Comparison of ENCODE assay signal across 23 cellular contexts in the genomic region with DNA sequence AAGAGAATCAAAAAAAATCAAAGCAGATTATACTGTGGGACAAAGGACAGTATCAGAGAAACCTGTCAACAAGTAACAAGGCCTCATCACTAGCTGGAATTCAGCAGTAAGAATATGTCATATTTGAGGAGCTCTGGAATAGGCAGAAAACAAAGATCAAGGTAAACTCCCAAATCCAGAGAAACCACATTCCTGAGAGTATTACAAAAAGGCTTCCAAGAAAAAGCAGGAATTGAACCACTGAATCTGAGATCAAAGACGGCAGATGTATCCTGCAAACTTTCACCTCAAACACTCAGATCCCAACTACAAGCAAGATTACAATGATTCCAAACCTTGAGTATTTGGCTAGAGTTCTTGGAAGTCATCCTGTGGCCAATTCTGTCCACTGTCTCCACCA. TPM values are rescaled to one million over a fixed set of nuclear protein-coding genes. Genes with fewer than 3 reads are reported as not detected.
DNase-seq lines count a peak whose midpoint lies in the region; ATAC-seq and TF ChIP-seq lines count a peak whose summit lies in the region.
"Had no signal": no experiment of that assay in that cellular context is flagged by ENCODE, and none has a peak within 500 bp of the region (broad histone marks: within the 10 kb centered on the region; RNA-seq: fewer than 3 reads in every experiment).

No MANE protein-coding gene starts in this region.

- BruUV-seq in Caco-2 (replicated peaks; lab: Mats Ljungman, UMichigan) = no TSS peak

- TF ChIP-seq CTCF in Caco-2 (IDR thresholded peaks at IDR 0.05; ENCODE audit: insufficient read depth in 1 of 2, low read depth in 1 of 2, low read length in 1 of 2, severe bottlenecking in 1 of 2, unreplicated experiment in 1 of 2) = no peak

- DNase-seq in activated T-cell treated with anti-CD3 and anti-CD28 coated beads, Interleukin-2, amount 50 U/mL, for 24 hours = no peak
- DNase-seq in activated T-cell treated with anti-CD3 and anti-CD28 coated beads, Interleukin-2, amount 50 U/mL, for 4 hours = no peak
- DNase-seq in Caco-2 = peak in 1 of 2 experiments; percentile 67
- no peak for DNase-seq in naive thymus-derived CD4-positive, alpha-beta T cell
- no peak for DNase-seq in SHP77 treated with DMSO at 0.1 percent for 48 hours (lab: John Stamatoyannopoulos, UW)
- no peak for DNase-seq in NCI-H2029 treated with DMSO at 0.1 percent for 48 hours (lab: John Stamatoyannopoulos, UW)
- DNase-seq: activated effector memory CD4-positive, alpha-beta T cell treated with Interleukin-2 at 50 U/mL for 16 hours; anterior cingulate cortex; EL; left ventricle myocardium inferior; NCI-H1092; NCI-H1930; NCI-H2227 treated with DMSO at 0.1 percent for 48 hours; nephron progenitor cell; pancreas; thyroid gland; WERI-Rb-1 had no signal

- peaks cover 3% of the 10 kb centered on the region for H3K9me3 Mint-ChIP-seq in activated T-cell treated with anti-CD3 and anti-CD28 coated beads, Interleukin-2, amount 50 U/mL, for 24 hours
- H3K9me3 Mint-ChIP-seq in activated T-cell treated with anti-CD3 and anti-CD28 coated beads, Interleukin-2, amount 50 U/mL, for 4 hours = no peaks in the 10 kb centered on the region
- no peaks in the 10 kb centered on the region for H3K9me3 Mint-ChIP-seq in Caco-2 (ENCODE audit: unreplicated experiment)
- H3K9me3 Mint-ChIP-seq in activated T-helper 17 cell treated with anti-CD3 and anti-CD28 coated beads, Interleukin-2, amount 50 U/mL, for 72 hours = no peaks in the 10 kb centered on the region
- H3K9me3 Mint-ChIP-seq in naive thymus-derived CD4-positive, alpha-beta T cell = peaks cover 0 to 3% (median 0%) of the 10 kb centered on the region in 11 donors
- H3K9me3 Mint-ChIP-seq: mesothelial cell of epicardium, nephron progenitor cell had no signal

- POLR2A ChIA-PET in Caco-2 (lab: Charles Lee) = interaction anchor here (1.6 kb wide), 1 partner anchor 16 kb away, joined by 6 read pairs; a partner anchor contains a TSS
- POLR2A ChIA-PET in naive thymus-derived CD4-positive, alpha-beta T cell (lab: Charles Lee) = interaction anchor here (0.7 to 9.6 kb wide), 5 partner anchors 7 to 104 kb away, joined by 3 to 394 read pairs (median 9); a partner anchor contains a TSS

- no peak overlapping the region for H3K4me3 Mint-ChIP-seq in activated T-cell treated with anti-CD3 and anti-CD28 coated beads, Interleukin-2, amount 50 U/mL, for 24 hours
- H3K4me3 Mint-ChIP-seq in activated T-cell treated with anti-CD3 and anti-CD28 coated beads, Interleukin-2, amount 50 U/mL, for 4 hours = no peak overlapping the region
- H3K4me3 Mint-ChIP-seq in Caco-2 (ENCODE audit: unreplicated experiment) = peak overlapping the region; percentile 28
- peak overlapping the region; percentile 69 for H3K4me3 Mint-ChIP-seq in activated T-helper 17 cell treated with anti-CD3 and anti-CD28 coated beads, Interleukin-2, amount 50 U/mL, for 72 hours
- H3K4me3 Mint-ChIP-seq in naive thymus-derived CD4-positive, alpha-beta T cell = peak overlapping the region in 9 of 10 donors; percentile 27 to 84 (median 64)
- H3K4me3 Mint-ChIP-seq: mesothelial cell of epicardium, nephron progenitor cell had no signal

- no peak for ATAC-seq in activated T-cell treated with anti-CD3 and anti-CD28 coated beads, Interleukin-2, amount 50 U/mL, for 4 hours
- ATAC-seq in activated T-helper 17 cell treated with anti-CD3 and anti-CD28 coated beads, Interleukin-2, amount 50 U/mL, for 72 hours (replicated peaks) = no peak
- ATAC-seq in naive thymus-derived CD4-positive, alpha-beta T cell = no peak
- no peak for ATAC-seq in GM21786 (IDR thresholded peaks at IDR 0.05; ENCODE audit: unreplicated experiment)
- ATAC-seq: HepG2, pancreas had no signal

- H3K4me1 ChIP-seq in Caco-2 = peaks cover 63% of the 10 kb centered on the region
- H3K4me1 ChIP-seq in naive thymus-derived CD4-positive, alpha-beta T cell (ENCODE audit: control insufficient read depth in 2 of 2, insufficient read depth in 2 of 2, low read length in 2 of 2) = peaks cover 36 to 57% of the 10 kb centered on the region in 2 donors

- peak overlapping the region; percentile 89 for H3K27ac Mint-ChIP-seq in activated T-cell treated with anti-CD3 and anti-CD28 coated beads, Interleukin-2, amount 50 U/mL, for 24 hours
- peak overlapping the region; percentile 26 for H3K27ac Mint-ChIP-seq in Caco-2 (ENCODE audit: unreplicated experiment)
- H3K27ac Mint-ChIP-seq in activated T-helper 17 cell treated with anti-CD3 and anti-CD28 coated beads, Interleukin-2, amount 50 U/mL, for 72 hours = peak overlapping the region; percentile 92
- peak overlapping the region; percentile 87 to 97 (median 93) for H3K27ac Mint-ChIP-seq in naive thymus-derived CD4-positive, alpha-beta T cell
- H3K27ac Mint-ChIP-seq: mesothelial cell of epicardium, nephron progenitor cell had no signal

- peaks cover 80% of the 10 kb centered on the region for H3K4me1 Mint-ChIP-seq in activated T-cell treated with anti-CD3 and anti-CD28 coated beads, Interleukin-2, amount 50 U/mL, for 24 hours (ENCODE audit: low read depth)
- H3K4me1 Mint-ChIP-seq in activated T-cell treated with anti-CD3 and anti-CD28 coated beads, Interleukin-2, amount 50 U/mL, for 4 hours (ENCODE audit: low read depth) = peaks cover 78% of the 10 kb centered on the region
- peaks cover 28% of the 10 kb centered on the region for H3K4me1 Mint-ChIP-seq in Caco-2 (ENCODE audit: low read depth, unreplicated experiment)
- H3K4me1 Mint-ChIP-seq in activated T-helper 17 cell treated with anti-CD3 and anti-CD28 coated beads, Interleukin-2, amount 50 U/mL, for 72 hours = peaks cover 54% of the 10 kb centered on the region
- peaks cover 34 to 95% (median 89%) of the 10 kb centered on the region in 7 donors for H3K4me1 Mint-ChIP-seq in naive thymus-derived CD4-positive, alpha-beta T cell

- no peak overlapping the region for H3K4me3 ChIP-seq in Caco-2 (ENCODE audit: low read depth, low read length)
- peak overlapping the region; percentile 1 for H3K4me3 ChIP-seq in naive thymus-derived CD4-positive, alpha-beta T cell (ENCODE audit: low read length)
- H3K4me3 ChIP-seq: BLaER1, left ventricle myocardium inferior, pancreas, smooth muscle cell, thyroid gland had no signal

- peaks cover 15% of the 10 kb centered on the region for H3K36me3 Mint-ChIP-seq in activated T-cell treated with anti-CD3 and anti-CD28 coated beads, Interleukin-2, amount 50 U/mL, for 24 hours (ENCODE audit: low read depth)
- H3K36me3 Mint-ChIP-seq in activated T-cell treated with anti-CD3 and anti-CD28 coated beads, Interleukin-2, amount 50 U/mL, for 4 hours (ENCODE audit: insufficient read depth) = no peaks in the 10 kb centered on the region
- peaks cover 28% of the 10 kb centered on the region for H3K36me3 Mint-ChIP-seq in Caco-2 (ENCODE audit: insufficient read depth, unreplicated experiment)
- H3K36me3 Mint-ChIP-seq in activated T-helper 17 cell treated with anti-CD3 and anti-CD28 coated beads, Interleukin-2, amount 50 U/mL, for 72 hours (ENCODE audit: low read depth) = peaks cover 7% of the 10 kb centered on the region
- peaks cover 0 to 21% (median 6%) of the 10 kb centered on the region in 5 donors for H3K36me3 Mint-ChIP-seq in naive thymus-derived CD4-positive, alpha-beta T cell
- H3K36me3 Mint-ChIP-seq: mesothelial cell of epicardium had no signal

- peak overlapping the region; percentile 73 for H3K27ac ChIP-seq in naive thymus-derived CD4-positive, alpha-beta T cell (ENCODE audit: low read depth, low read length)
- H3K27ac ChIP-seq: BLaER1, left ventricle myocardium inferior, pancreas, thyroid gland, WERI-Rb-1 had no signal

- no peaks in the 10 kb centered on the region for H3K27me3 ChIP-seq in Caco-2 (replicated peaks; ENCODE audit: control insufficient read depth, insufficient read depth, low read length)
- no peaks in the 10 kb centered on the region for H3K27me3 ChIP-seq in naive thymus-derived CD4-positive, alpha-beta T cell (ENCODE audit: control insufficient read depth in 2 of 2, insufficient read depth in 2 of 2, low read length in 2 of 2)
- H3K27me3 ChIP-seq: BLaER1, pancreas, thyroid gland had no signal

- CTCF ChIA-PET in Caco-2 (lab: Charles Lee) = interaction anchor here (0.6 to 1.0 kb wide), 2 partner anchors 81 to 196 kb away, joined by 3 to 4 read pairs; no protein-coding TSS in a partner anchor
- CTCF ChIA-PET in naive thymus-derived CD4-positive, alpha-beta T cell (lab: Charles Lee) = interaction anchor here (1.0 to 1.7 kb wide), 2 partner anchors 14 to 16 kb away, joined by 3 to 7 read pairs; no protein-coding TSS in a partner anchor

- intact Hi-C loops in Caco-2 (cut with micrococcal nuclease; ENCODE audit: unreplicated experiment) = loop anchor here (1.0 kb wide), 1 partner anchor 8 kb away; no protein-coding TSS in a partner anchor
- intact Hi-C loops in naive thymus-derived CD4-positive, alpha-beta T cell (cut with micrococcal nuclease) = no loop called here

- no peaks in the 10 kb centered on the region for H3K9me3 ChIP-seq in Caco-2
- H3K9me3 ChIP-seq in naive thymus-derived CD4-positive, alpha-beta T cell (ENCODE audit: control insufficient read depth in 2 of 3, low read length in 3 of 3) = no peaks in the 10 kb centered on the region
- H3K9me3 ChIP-seq: BLaER1, left ventricle myocardium inferior, pancreas, thyroid gland had no signal

- no peaks in the 10 kb centered on the region for H3K27me3 Mint-ChIP-seq in activated T-cell treated with anti-CD3 and anti-CD28 coated beads, Interleukin-2, amount 50 U/mL, for 24 hours
- H3K27me3 Mint-ChIP-seq in activated T-cell treated with anti-CD3 and anti-CD28 coated beads, Interleukin-2, amount 50 U/mL, for 4 hours (ENCODE audit: low read depth) = no peaks in the 10 kb centered on the region
- H3K27me3 Mint-ChIP-seq in Caco-2 (ENCODE audit: insufficient read depth, unreplicated experiment) = no peaks in the 10 kb centered on the region
- no peaks in the 10 kb centered on the region for H3K27me3 Mint-ChIP-seq in activated T-helper 17 cell treated with anti-CD3 and anti-CD28 coated beads, Interleukin-2, amount 50 U/mL, for 72 hours
- no peaks in the 10 kb centered on the region for H3K27me3 Mint-ChIP-seq in naive thymus-derived CD4-positive, alpha-beta T cell

- H3K36me3 ChIP-seq in Caco-2 (ENCODE audit: control insufficient read depth, insufficient read depth, low read length) = no peaks in the 10 kb centered on the region
- H3K36me3 ChIP-seq in naive thymus-derived CD4-positive, alpha-beta T cell (ENCODE audit: control insufficient read depth in 2 of 3, insufficient read depth in 3 of 3, low read length in 3 of 3) = no peaks in the 10 kb centered on the region
- H3K36me3 ChIP-seq: BLaER1, left ventricle myocardium inferior, pancreas, thyroid gland, WERI-Rb-1 had no signal

RNA-seq across cellular contexts. Expression of a gene that starts 16.3 kb away (rescaled TPM):
- 10 to 100 TPM in 1 of 3 donors, 1 to 10 TPM in 2; 9.2 to 10.5 (median 9.3) TPM for total RNA-seq in activated T-cell treated with anti-CD3 and anti-CD28 coated beads, Interleukin-2, amount 50 U/mL, for 4 hours
- total RNA-seq in Caco-2 (2022) = 72.0 and 86.6 TPM in 2 replicates
- total RNA-seq in activated T-helper 17 cell treated with anti-CD3 and anti-CD28 coated beads, Interleukin-2, amount 50 U/mL, for 72 hours = 10 to 100 TPM; 19.9 to 20.6 TPM
- total RNA-seq in naive thymus-derived CD4-positive, alpha-beta T cell = 10 to 100 TPM; 18.2 to 32.9 (median 26.3) TPM
- 10 to 100 TPM; 19.8 to 30.1 TPM for polyA plus RNA-seq in naive thymus-derived CD4-positive, alpha-beta T cell

Comparison
In these comparisons a context has a peak if more than half of its experiments do, and no peak if none do; other contexts are left out.
1. H3K27ac Mint-ChIP-seq: peak in every context shown above with its lines; median percentile 93 in naive thymus-derived CD4-positive, alpha-beta T cell; 92 in activated T-helper 17 cell treated with anti-CD3 and anti-CD28 coated beads, Interleukin-2, amount 50 U/mL, for 72 hours; 89 in activated T-cell treated with anti-CD3 and anti-CD28 coated beads, Interleukin-2, amount 50 U/mL, for 24 hours; 26 in Caco-2.
2. H3K4me3 Mint-ChIP-seq: peak in Caco-2 (single experiment), activated T-helper 17 cell treated with anti-CD3 and anti-CD28 coated beads, Interleukin-2, amount 50 U/mL, for 72 hours (single experiment) and naive thymus-derived CD4-positive, alpha-beta T cell (9 of 10); none in activated T-cell treated with anti-CD3 and anti-CD28 coated beads, Interleukin-2, amount 50 U/mL, for 24 hours (single experiment) and activated T-cell treated with anti-CD3 and anti-CD28 coated beads, Interleukin-2, amount 50 U/mL, for 4 hours (single experiment).